In the genomic region with DNA sequence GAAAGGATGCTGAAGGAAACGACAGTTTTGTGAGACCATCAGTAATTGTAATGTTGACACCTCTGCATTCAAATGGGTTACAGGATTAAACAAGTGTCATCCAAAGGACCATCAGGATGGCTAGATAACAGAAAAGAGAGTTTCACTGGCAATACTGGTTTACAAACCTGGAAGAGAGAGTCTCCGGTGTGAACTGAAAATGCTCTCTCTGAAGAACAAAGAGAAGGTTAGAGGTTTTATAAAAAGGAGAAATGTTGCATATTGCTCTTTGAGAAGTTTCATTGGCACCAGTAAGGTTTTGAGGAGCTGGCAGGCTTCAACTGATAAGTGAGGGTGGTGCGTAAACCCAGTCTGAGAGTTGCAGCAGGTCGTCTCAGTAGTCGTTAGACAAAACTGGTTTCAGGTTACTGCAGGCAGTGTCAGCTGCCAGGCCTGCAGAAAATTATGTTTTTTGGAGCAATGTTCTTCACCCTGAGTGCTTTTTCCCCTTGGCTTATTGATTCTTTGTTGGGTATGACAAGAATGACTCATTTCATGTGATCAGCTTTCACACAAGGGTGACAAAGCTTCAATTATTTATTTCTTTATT, we compare ENCODE assay signal across 15 cellular contexts. TPM values are rescaled to one million over a fixed set of nuclear protein-coding genes. Genes with fewer than 3 reads are reported as not detected.
DNase-seq lines count a peak whose midpoint lies in the region; ATAC-seq and TF ChIP-seq lines count a peak whose summit lies in the region.
"Had no signal": no experiment of that assay in that cellular context is flagged by ENCODE, and none has a peak within 500 bp of the region (broad histone marks: within the 10 kb centered on the region; RNA-seq: fewer than 3 reads in every experiment).

No MANE protein-coding gene starts in this region.

- H3K27me3 ChIP-seq in PC-3 (ENCODE audit: low read length) = no peaks in the 10 kb centered on the region

- no peaks in the 10 kb centered on the region for H4K20me1 ChIP-seq in PC-3 (ENCODE audit: low read length)

- CTCF ChIA-PET in HEK293T (lab: Yijun Ruan, JAX) (interaction anchor here (1.1 kb wide), 1 partner anchor 215 kb away, joined by 3 read pairs; no protein-coding TSS in a partner anchor), PC-3 (lab: Charles Lee) (interaction anchor here (0.7 to 1.1 kb wide), 2 partner anchors 215 to 250 kb away, joined by 5 to 6 read pairs; no protein-coding TSS in a partner anchor)

- intact Hi-C loops in PC-3 (cut with micrococcal nuclease) = no loop called here

- BruUV-seq in PC-3 (replicated peaks; lab: Mats Ljungman, UMichigan) = no TSS peak

- POLR2A ChIA-PET in HEK293T (lab: Yijun Ruan, JAX) (interaction anchor here (0.9 to 1.4 kb wide), 2 partner anchors 20 to 42 kb away, joined by 4 to 5 read pairs; a partner anchor contains a TSS), PC-3 (lab: Charles Lee; ENCODE audit: unreplicated experiment) (interaction anchor here (0.5 to 0.7 kb wide), 4 partner anchors 45 to 404 kb away, joined by 3 to 4 read pairs (median 3); no protein-coding TSS in a partner anchor)

- peak overlapping the region; percentile 80 for H3K4me2 ChIP-seq in PC-3 (ENCODE audit: low read length)

- peak overlapping the region; percentile 42 for H3K4me3 ChIP-seq in PC-3 (ENCODE audit: low read length)

- ATAC-seq in PC-3 = peak; percentile 14; the same call in 1 of the 2 replicates
- ATAC-seq: activated naive CD4-positive, alpha-beta T cell treated with anti-CD3 and anti-CD28 coated beads, Interleukin-2, amount 50 U/mL, for 72 hours had no signal

- peaks cover 49% of the 10 kb centered on the region for H3K4me1 ChIP-seq in PC-3 (ENCODE audit: insufficient read depth, low read length)

- no peaks in the 10 kb centered on the region for H3K9me2 ChIP-seq in PC-3 (replicated peaks; ENCODE audit: low read length)

- H3K9ac ChIP-seq in PC-3 (ENCODE audit: low read length) = peak overlapping the region; percentile 63

- H3K79me2 ChIP-seq in PC-3 (ENCODE audit: low read length) = peaks cover 69% of the 10 kb centered on the region

- no peak overlapping the region for H2AFZ ChIP-seq in PC-3 (ENCODE audit: low read length)

- DNase-seq in NCI-H1417 (lab: John Stamatoyannopoulos, UW) = peak in 2 of 3 experiments; percentile 0 to 23
- DNase-seq in NCI-H1417 treated with DMSO at 0.1 percent for 48 hours (lab: John Stamatoyannopoulos, UW) = no peak
- peak; percentile 40 for DNase-seq in HEK293T (ENCODE audit: extremely low spot score)
- peak; percentile 52 for DNase-seq in PC-3
- peak; percentile 40 for DNase-seq in mucosa of gallbladder (ENCODE audit: low spot score)
- no peak for DNase-seq in HPDE6-E6E7 (ENCODE audit: extremely low spot score)
- DNase-seq in GM03348 (ENCODE audit: low spot score) = no peak
- no peak for DNase-seq in activated CD8-positive, alpha-beta memory T cell treated with anti-CD3 and anti-CD28 coated beads for 24 hours
- DNase-seq: activated CD4-positive, alpha-beta T cell treated with anti-CD3 and anti-CD28 coated beads for 1 hour; effector memory CD4-positive, alpha-beta T cell; naive B cell; posterior cingulate gyrus; SIG-M5; T-helper 2 cell had no signal

- TF ChIP-seq CTCF in PC-3 (conservative IDR thresholded peaks at IDR 0.05; ENCODE audit: low read depth, low read length) = no peak

- peak overlapping the region; percentile 93 for H3K27ac ChIP-seq in PC-3 (ENCODE audit: low read length)

- H3K9me3 ChIP-seq in PC-3 (ENCODE audit: low read length) = no peaks in the 10 kb centered on the region

- no peaks in the 10 kb centered on the region for H3K36me3 ChIP-seq in PC-3 (ENCODE audit: low read depth, low read length)

- H3F3A ChIP-seq in PC-3 (ENCODE audit: low read length, unreplicated experiment) = peaks cover 13% of the 10 kb centered on the region

TF ChIP-seq in HEK293T, 16 proteins besides CTCF, POLR2A, EP300 and RAD21:
- TF ChIP-seq L3MBTL2 (conservative IDR thresholded peaks at IDR 0.05) = no peak
- no peak for TF ChIP-seq NFRKB (IDR thresholded peaks at IDR 0.05)
- TF ChIP-seq ZNF384 (IDR thresholded peaks at IDR 0.05) = no peak
- TF ChIP-seq ARNT (IDR thresholded peaks at IDR 0.05) = no peak
- no peak for TF ChIP-seq FOXM1 (IDR thresholded peaks at IDR 0.05; ENCODE audit: borderline replicate concordance)
- no peak for TF ChIP-seq TARDBP (IDR thresholded peaks at IDR 0.05)
- TF ChIP-seq CTBP1 (IDR thresholded peaks at IDR 0.05; ENCODE audit: borderline replicate concordance) = no peak
- TF ChIP-seq BHLHE40 (IDR thresholded peaks at IDR 0.05; ENCODE audit: borderline replicate concordance) = no peak

RNA-seq across cellular contexts. Expression of a gene that starts 42.2 kb away (rescaled TPM):
- 31.1 and 34.7 TPM in 2 replicates for total RNA-seq in PC-3 (2014; rRNA removed)
- 24.5 TPM for total RNA-seq in mucosa of gallbladder

Comparison
In these comparisons a context has a peak if more than half of its experiments do, and no peak if none do; other contexts are left out.
1. DNase-seq: peak in NCI-H1417 (2 of 3), HEK293T (single experiment), PC-3 (single experiment) and mucosa of gallbladder (single experiment); none in NCI-H1417 treated with DMSO at 0.1 percent for 48 hours (single experiment), HPDE6-E6E7 (single experiment), GM03348 (single experiment) and activated CD8-positive, alpha-beta memory T cell treated with anti-CD3 and anti-CD28 coated beads for 24 hours (single experiment).